In genomic region chr12:120965125-120965524, GRCh38 we compare ENCODE assay signal across 22 cellular contexts. TPM values are rescaled to one million over a fixed set of nuclear protein-coding genes. Genes with fewer than 3 reads are reported as not detected.
A peak's percentile ranks its signal among the peaks of the same experiment; 100 is the strongest.
DNase-seq lines count a peak whose midpoint lies in the region; ATAC-seq, FAIRE-seq and TF ChIP-seq lines count a peak whose summit lies in the region.
"Had no signal": no experiment of that assay in that cellular context is flagged by ENCODE, and none has a peak within 500 bp of the region (broad histone marks: within the 10 kb centered on the region; RNA-seq: fewer than 3 reads in every experiment).

No MANE protein-coding gene starts in this region.

- no peaks in the 10 kb centered on the region for H3K36me3 Mint-ChIP-seq in activated CD4-positive, alpha-beta T cell treated with anti-CD3 and anti-CD28 coated beads, Interleukin-2, amount 10 ng/mL, durations not matched to agents 7 days and 5 days (ENCODE audit: low read depth)
- no peaks in the 10 kb centered on the region for H3K36me3 Mint-ChIP-seq in central memory CD8-positive, alpha-beta T cell (ENCODE audit: insufficient read depth)
- H3K36me3 Mint-ChIP-seq in progenitor cell of endocrine pancreas (ENCODE audit: insufficient read depth), result peaks cover 23% of the 10 kb centered on the region
- H3K36me3 Mint-ChIP-seq: CD14-positive monocyte had no signal

- no peak for DNase-seq in activated CD4-positive, alpha-beta T cell treated with anti-CD3 and anti-CD28 coated beads, Interleukin-2, amount 10 ng/mL, durations not matched to agents 7 days and 5 days
- DNase-seq in activated CD4-positive, alpha-beta T cell treated with anti-CD3 and anti-CD28 coated beads for 1 hour, result no peak
- DNase-seq in central memory CD8-positive, alpha-beta T cell (ENCODE audit: low spot score in 2 of 2), result no peak
- DNase-seq in kidney, result peak; percentile 16
- DNase-seq in progenitor cell of endocrine pancreas (ENCODE audit: low spot score, unreplicated experiment), result no peak
- no peak for DNase-seq in activated naive CD4-positive, alpha-beta T cell treated with anti-CD3 and anti-CD28 coated beads, Interleukin-2, amount 50 U/mL, for 16 hours
- DNase-seq in stimulated activated CD4-positive, alpha-beta T cell treated with anti-CD3 and anti-CD28 coated beads, Interleukin-2, amount 100 ng/mL, for 24 hours, result no peak
- DNase-seq: CD8-positive, alpha-beta memory T cell; DMS153; DMS79 treated with DMSO at 0.1 percent for 48 hours; EL; HCEC 1CT; HFFc6 had no signal

- no peak for FAIRE-seq in kidney (lab: Jason Lieb, UNC)
- FAIRE-seq: G401.6, GM12891, HTR-8/SVneo had no signal

- no peak overlapping the region for H3K4me3 Mint-ChIP-seq in activated CD4-positive, alpha-beta T cell treated with anti-CD3 and anti-CD28 coated beads, Interleukin-2, amount 10 ng/mL, durations not matched to agents 7 days and 5 days
- no peak overlapping the region for H3K4me3 Mint-ChIP-seq in central memory CD8-positive, alpha-beta T cell
- no peak overlapping the region for H3K4me3 Mint-ChIP-seq in progenitor cell of endocrine pancreas (ENCODE audit: low read depth)
- H3K4me3 Mint-ChIP-seq: CD14-positive monocyte; CD8-positive, alpha-beta memory T cell; HFFc6 had no signal

- intact Hi-C loops in kidney (cut with DNase I), result no loop called here

- POLR2A ChIA-PET in activated CD4-positive, alpha-beta T cell treated with anti-CD3 and anti-CD28 coated beads, Interleukin-2, amount 10 ng/mL, durations not matched to agents 7 days and 5 days (lab: Charles Lee), result no interaction called here

- H3K4me1 Mint-ChIP-seq in activated CD4-positive, alpha-beta T cell treated with anti-CD3 and anti-CD28 coated beads, Interleukin-2, amount 10 ng/mL, durations not matched to agents 7 days and 5 days, result peaks cover 20% of the 10 kb centered on the region
- peaks cover under 1% of the 10 kb centered on the region for H3K4me1 Mint-ChIP-seq in central memory CD8-positive, alpha-beta T cell
- peaks cover 3% of the 10 kb centered on the region for H3K4me1 Mint-ChIP-seq in progenitor cell of endocrine pancreas (ENCODE audit: low read depth)
- H3K4me1 Mint-ChIP-seq: CD14-positive monocyte had no signal

- CTCF ChIA-PET in activated CD4-positive, alpha-beta T cell treated with anti-CD3 and anti-CD28 coated beads, Interleukin-2, amount 10 ng/mL, durations not matched to agents 7 days and 5 days (lab: Charles Lee), result interaction anchor here (0.6 to 0.7 kb wide), 4 partner anchors 17 to 101 kb away, joined by 4 read pairs; no protein-coding TSS in a partner anchor

- H3K9ac ChIP-seq in kidney (ENCODE audit: low read length in 2 of 2), result no peak overlapping the region

- peaks cover 5 to 11% of the 10 kb centered on the region in 2 donors for H3K4me1 ChIP-seq in kidney (ENCODE audit: control insufficient read depth in 1 of 2, insufficient read depth in 1 of 2, low read depth in 1 of 2, low read length in 2 of 2)

- H3K4me3 ChIP-seq in kidney (ENCODE audit: low read length in 2 of 2), result no peak overlapping the region

- no peak overlapping the region for H3K27ac ChIP-seq in kidney (ENCODE audit: low read depth in 2 of 2, low read length in 2 of 2)
- H3K27ac ChIP-seq: 22Rv1 had no signal

- peaks cover 3 to 8% of the 10 kb centered on the region in 2 donors for H3K36me3 ChIP-seq in kidney (ENCODE audit: control insufficient read depth in 1 of 2, insufficient read depth in 2 of 2, low read length in 2 of 2)

- no peak for TF ChIP-seq CTCF in kidney (IDR thresholded peaks at IDR 0.05; ENCODE audit: borderline replicate concordance, extremely low read depth, insufficient read depth)
- TF ChIP-seq CTCF in progenitor cell of endocrine pancreas (IDR thresholded peaks at IDR 0.05; ENCODE audit: unreplicated experiment), result no peak

- no peaks in the 10 kb centered on the region for H3K9me3 ChIP-seq in kidney (ENCODE audit: control insufficient read depth in 1 of 2, low read length in 2 of 2)

- no peak for ATAC-seq in central memory CD8-positive, alpha-beta T cell (replicated peaks; ENCODE audit: extremely low read depth, poor library complexity, severe bottlenecking)
- no peak for ATAC-seq in GM21717 (IDR thresholded peaks at IDR 0.05; ENCODE audit: unreplicated experiment)

- H3K27me3 Mint-ChIP-seq in activated CD4-positive, alpha-beta T cell treated with anti-CD3 and anti-CD28 coated beads, Interleukin-2, amount 10 ng/mL, durations not matched to agents 7 days and 5 days, result no peaks in the 10 kb centered on the region
- H3K27me3 Mint-ChIP-seq in central memory CD8-positive, alpha-beta T cell, result no peaks in the 10 kb centered on the region
- no peaks in the 10 kb centered on the region for H3K27me3 Mint-ChIP-seq in progenitor cell of endocrine pancreas

- H3K27ac Mint-ChIP-seq in activated CD4-positive, alpha-beta T cell treated with anti-CD3 and anti-CD28 coated beads, Interleukin-2, amount 10 ng/mL, durations not matched to agents 7 days and 5 days, result peak overlapping the region; percentile 44
- peak overlapping the region; percentile 20 for H3K27ac Mint-ChIP-seq in central memory CD8-positive, alpha-beta T cell (ENCODE audit: low read depth)
- H3K27ac Mint-ChIP-seq in progenitor cell of endocrine pancreas, result peak overlapping the region; percentile 78
- H3K27ac Mint-ChIP-seq: CD14-positive monocyte, HFFc6 had no signal

- no peaks in the 10 kb centered on the region for H3K9me3 Mint-ChIP-seq in activated CD4-positive, alpha-beta T cell treated with anti-CD3 and anti-CD28 coated beads, Interleukin-2, amount 10 ng/mL, durations not matched to agents 7 days and 5 days
- no peaks in the 10 kb centered on the region for H3K9me3 Mint-ChIP-seq in central memory CD8-positive, alpha-beta T cell
- peaks cover 13% of the 10 kb centered on the region for H3K9me3 Mint-ChIP-seq in progenitor cell of endocrine pancreas (ENCODE audit: low read depth)
- H3K9me3 Mint-ChIP-seq: CD14-positive monocyte; CD8-positive, alpha-beta memory T cell; HFFc6 had no signal

RNA-seq across cellular contexts. Expression of gene HNF1A, which starts 13.2 kb away (rescaled TPM):
- total RNA-seq in activated CD4-positive, alpha-beta T cell treated with anti-CD3 and anti-CD28 coated beads, Interleukin-2, amount 10 ng/mL, durations not matched to agents 7 days and 5 days, result not detected
- total RNA-seq in kidney (6.7 TPM), progenitor cell of endocrine pancreas (13.7 and 15.1 TPM in 2 replicates)
- polyA plus RNA-seq in kidney (ENCODE audit: insufficient read depth, low read depth, low replicate concordance), result 32.4 TPM
- total RNA-seq: A673; CD8-positive, alpha-beta memory T cell; H4; HFFc6 had no signal
- polyA plus RNA-seq: BJ; CD14-positive monocyte; CD8-positive, alpha-beta memory T cell had no signal

RNA-seq across cellular contexts. Expression of gene C12orf43, which starts 51.2 kb away (rescaled TPM):
- 10 to 100 TPM; 17.6 to 20.2 TPM for total RNA-seq in activated CD4-positive, alpha-beta T cell treated with anti-CD3 and anti-CD28 coated beads, Interleukin-2, amount 10 ng/mL, durations not matched to agents 7 days and 5 days
- total RNA-seq in kidney, result 15.6 TPM
- 10.3 TPM for polyA plus RNA-seq in kidney (ENCODE audit: insufficient read depth, low read depth, low replicate concordance)
- total RNA-seq in progenitor cell of endocrine pancreas, result 16.8 and 17.2 TPM in 2 replicates

Comparison
In these comparisons a context has a peak if more than half of its experiments do, and no peak if none do; other contexts are left out.
1. H3K27ac Mint-ChIP-seq: peak in every context shown above with its lines; median percentile 78 in progenitor cell of endocrine pancreas; 44 in activated CD4-positive, alpha-beta T cell treated with anti-CD3 and anti-CD28 coated beads, Interleukin-2, amount 10 ng/mL, durations not matched to agents 7 days and 5 days; 20 in central memory CD8-positive, alpha-beta T cell.